In the genomic region with DNA sequence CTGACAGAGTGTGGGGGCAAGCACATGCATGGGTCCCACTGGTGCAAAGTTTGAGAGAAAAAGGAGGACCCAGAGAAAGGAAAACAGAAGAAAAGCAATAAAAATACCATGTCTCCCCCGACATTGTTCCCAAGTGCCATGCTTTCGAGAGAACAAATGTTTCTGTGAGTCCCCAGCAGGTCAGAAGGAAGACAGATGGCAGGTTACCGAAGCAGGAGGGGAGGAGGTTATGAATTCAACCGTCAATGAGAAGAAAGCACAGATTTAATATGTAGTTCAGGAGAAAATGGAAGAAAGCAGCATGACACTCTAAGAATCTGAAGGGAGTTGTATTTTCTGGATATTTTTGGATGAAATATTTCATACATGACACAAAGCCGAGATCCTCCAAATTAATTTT, we compare ENCODE assay signal across 24 cellular contexts.
"Had no signal": no experiment of that assay in that cellular context is flagged by ENCODE, and none has a peak within 500 bp of the region (broad histone marks: within the 10 kb centered on the region; RNA-seq: fewer than 3 reads in every experiment).

No MANE protein-coding gene starts in this region.

- H3K4me3 Mint-ChIP-seq: activated CD4-positive, alpha-beta memory T cell treated with anti-CD3 and anti-CD28 coated beads for 36 hours; activated CD4-positive, alpha-beta T cell treated with anti-CD3 and anti-CD28 coated beads, Interleukin-2, amount 10 ng/mL, durations not matched to agents 24 days and 14 days; activated naive CD4-positive, alpha-beta T cell treated with anti-CD3 and anti-CD28 coated beads, Interleukin-2, amount 10 ng/mL, durations not matched to agents 7 days and 5 days; activated naive CD8-positive, alpha-beta T cell treated with anti-CD3 and anti-CD28 coated beads, Interleukin-2, amount 10 ng/mL, durations not matched to agents 7 days and 5 days; activated T-cell treated with anti-CD3 and anti-CD28 coated beads, Interleukin-2, amount 50 U/mL, for 24 hours; dendritic cell treated with granulocyte-macrophage colony-stimulating factor and Interleukin-4, amounts not matched to agents 40 ng/mL and 50 ng/mL, for 4 days; memory B cell; natural killer cell; T-helper 17 cell had no signal

- ATAC-seq: left colon, natural killer cell, right lobe of liver, T-helper 17 cell had no signal

- H3K27me3 ChIP-seq: ascending aorta, brain microvascular endothelial cell, esophagus squamous epithelium, right lobe of liver, tibial nerve had no signal

- H3K4me3 ChIP-seq: ascending aorta, esophagus squamous epithelium, right lobe of liver, tibial nerve had no signal

- H3K4me1 Mint-ChIP-seq: natural killer cell had no signal

- H3K27ac ChIP-seq: ascending aorta, brain microvascular endothelial cell, epithelial cell of prostate, esophagus squamous epithelium, right lobe of liver, tibial nerve had no signal

- H3K36me3 Mint-ChIP-seq: activated CD4-positive, alpha-beta memory T cell treated with anti-CD3 and anti-CD28 coated beads for 36 hours; activated naive CD4-positive, alpha-beta T cell treated with anti-CD3 and anti-CD28 coated beads, Interleukin-2, amount 10 ng/mL, durations not matched to agents 7 days and 5 days; memory B cell; natural killer cell had no signal

- H3K9me3 ChIP-seq: ascending aorta, esophagus squamous epithelium, right lobe of liver, tibial nerve had no signal

- H3K27me3 Mint-ChIP-seq: activated naive CD4-positive, alpha-beta T cell treated with anti-CD3 and anti-CD28 coated beads, Interleukin-2, amount 10 ng/mL, durations not matched to agents 7 days and 5 days; dendritic cell treated with granulocyte-macrophage colony-stimulating factor and Interleukin-4, amounts not matched to agents 40 ng/mL and 50 ng/mL, for 4 days had no signal

- DNase-seq: activated CD4-positive, alpha-beta memory T cell treated with anti-CD3 and anti-CD28 coated beads for 36 hours; activated CD4-positive, alpha-beta T cell treated with anti-CD3 and anti-CD28 coated beads, Interleukin-2, amount 10 ng/mL, durations not matched to agents 24 days and 14 days; activated CD4-positive, CD25-positive, alpha-beta regulatory T cell treated with anti-CD3 and anti-CD28 coated beads, Interleukin-2, amount 50 U/mL, for 72 hours; activated CD8-positive, alpha-beta memory T cell treated with anti-CD3 and anti-CD28 coated beads, Interleukin-2, amount 50 U/mL, for 48 hours; activated gamma-delta T cell; activated naive CD4-positive, alpha-beta T cell treated with anti-CD3 and anti-CD28 coated beads, Interleukin-2, amount 10 ng/mL, durations not matched to agents 7 days and 5 days; activated naive CD8-positive, alpha-beta T cell treated with anti-CD3 and anti-CD28 coated beads, Interleukin-2, amount 10 ng/mL, durations not matched to agents 7 days and 5 days; activated T-cell treated with anti-CD3 and anti-CD28 coated beads, Interleukin-2, amount 50 U/mL, for 24 hours; brain microvascular endothelial cell; esophagus squamous epithelium; foreskin melanocyte; kidney; left colon; natural killer cell; right lobe of liver; stimulated activated CD4-positive, alpha-beta T cell treated with anti-CD3 and anti-CD28 coated beads, Interleukin-2, amount 100 ng/mL, for 48 hours; stimulated activated naive CD4-positive, alpha-beta T cell treated with Interleukin-2 at 50 U/mL for 16 hours; T-helper 17 cell; T1000 had no signal

- H3K27ac Mint-ChIP-seq: activated CD4-positive, alpha-beta memory T cell treated with anti-CD3 and anti-CD28 coated beads for 36 hours; activated CD4-positive, alpha-beta T cell treated with anti-CD3 and anti-CD28 coated beads, Interleukin-2, amount 10 ng/mL, durations not matched to agents 24 days and 14 days; activated naive CD4-positive, alpha-beta T cell treated with anti-CD3 and anti-CD28 coated beads, Interleukin-2, amount 10 ng/mL, durations not matched to agents 7 days and 5 days; activated naive CD8-positive, alpha-beta T cell treated with anti-CD3 and anti-CD28 coated beads, Interleukin-2, amount 10 ng/mL, durations not matched to agents 7 days and 5 days; activated T-cell treated with anti-CD3 and anti-CD28 coated beads, Interleukin-2, amount 50 U/mL, for 24 hours; dendritic cell treated with granulocyte-macrophage colony-stimulating factor and Interleukin-4, amounts not matched to agents 40 ng/mL and 50 ng/mL, for 4 days; memory B cell; natural killer cell; T-helper 17 cell had no signal

- H3K36me3 ChIP-seq: ascending aorta, brain microvascular endothelial cell, esophagus squamous epithelium, right lobe of liver, tibial nerve had no signal

- H3K4me1 ChIP-seq: ascending aorta, esophagus squamous epithelium, right lobe of liver, tibial nerve had no signal

- H3K9me3 Mint-ChIP-seq: activated CD4-positive, alpha-beta memory T cell treated with anti-CD3 and anti-CD28 coated beads for 36 hours; activated naive CD8-positive, alpha-beta T cell treated with anti-CD3 and anti-CD28 coated beads, Interleukin-2, amount 10 ng/mL, durations not matched to agents 7 days and 5 days; dendritic cell treated with granulocyte-macrophage colony-stimulating factor and Interleukin-4, amounts not matched to agents 40 ng/mL and 50 ng/mL, for 4 days; natural killer cell had no signal
